25 cellular contexts compared by ENCODE assay signal in the genomic region with DNA sequence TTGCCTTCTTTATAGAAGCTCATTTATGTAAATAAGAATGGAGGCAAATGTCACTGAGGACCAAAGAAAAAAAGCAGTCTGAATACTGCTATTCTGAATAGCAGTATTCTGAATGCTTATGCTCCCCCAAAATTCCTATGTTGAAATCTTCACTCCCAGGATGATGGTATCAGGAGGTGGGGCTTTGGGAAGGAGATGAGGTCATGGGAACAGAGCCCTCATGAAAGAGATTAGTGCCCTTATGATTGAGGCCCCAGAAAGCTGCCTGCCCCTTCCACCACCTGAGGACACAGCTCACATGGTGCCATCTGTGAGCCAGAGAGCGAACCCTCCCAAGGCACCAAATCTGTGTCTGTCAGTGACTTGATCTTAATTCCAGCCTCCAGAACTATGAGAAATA.
"Had no signal": no experiment of that assay in that cellular context is flagged by ENCODE, and none has a peak within 500 bp of the region (broad histone marks: within the 10 kb centered on the region; RNA-seq: fewer than 3 reads in every experiment).

No MANE protein-coding gene starts in this region.

- H3K4me3 ChIP-seq: breast epithelium, colonic mucosa, dorsolateral prefrontal cortex, pancreas, psoas muscle, tibial nerve, uterus had no signal

- H3K4me1 Mint-ChIP-seq: activated T-helper 17 cell treated with anti-CD3 and anti-CD28 coated beads, Interleukin-2, amount 50 U/mL, for 72 hours; stimulated activated naive CD8-positive, alpha-beta T cell treated with anti-CD3 and anti-CD28 coated beads, Interleukin-15, amount 100 ng/mL, for 72 hours; T-cell had no signal

- DNase-seq: activated CD4-positive, alpha-beta T cell treated with anti-CD3 and anti-CD28 coated beads, Interleukin-2, amount 50 U/mL, for 1 hour; activated CD4-positive, CD25-positive, alpha-beta regulatory T cell treated with anti-CD3 and anti-CD28 coated beads, Interleukin-2, amount 50 U/mL, for 72 hours; activated CD8-positive, alpha-beta T cell treated with anti-CD3 and anti-CD28 coated beads, Interleukin-2, amount 10 ng/mL, durations not matched to agents 7 days and 5 days; activated T-cell treated with anti-CD3 and anti-CD28 coated beads, Interleukin-2, amount 50 U/mL, for 1 hour; amniotic stem cell; colonic mucosa; dorsolateral prefrontal cortex; effector memory CD8-positive, alpha-beta T cell; hippocampal formation; left ventricle myocardium superior; mammary epithelial cell; pancreas; psoas muscle; right cardiac atrium; stimulated activated CD4-positive, alpha-beta T cell treated with anti-CD3 and anti-CD28 coated beads, Interleukin-1b, Interleukin-23, amount 100 ng/mL, for 48 hours; stimulated activated naive CD8-positive, alpha-beta T cell treated with anti-CD3 and anti-CD28 coated beads, Interleukin-15, amount 100 ng/mL, for 72 hours; T-cell; uterus; WERI-Rb-1 had no signal

- H3K27me3 ChIP-seq: breast epithelium, colonic mucosa, dorsolateral prefrontal cortex, neutrophil, pancreas, tibial nerve, uterus had no signal

- H3K27ac ChIP-seq: breast epithelium, colonic mucosa, dorsolateral prefrontal cortex, neutrophil, pancreas, psoas muscle, tibial nerve, uterus, WERI-Rb-1 had no signal

- H3K27ac Mint-ChIP-seq: activated CD8-positive, alpha-beta T cell treated with anti-CD3 and anti-CD28 coated beads, Interleukin-2, amount 10 ng/mL, durations not matched to agents 7 days and 5 days; activated naive CD8-positive, alpha-beta T cell; activated T-helper 17 cell treated with anti-CD3 and anti-CD28 coated beads, Interleukin-2, amount 50 U/mL, for 72 hours; natural killer cell treated with Interleukin-12 subunit alpha and Interleukin-12 subunit beta and Interleukin-15 and Interleukin-18, amount 100 ng/mL, for 72 hours; stimulated activated naive CD8-positive, alpha-beta T cell treated with anti-CD3 and anti-CD28 coated beads, Interleukin-15, amount 100 ng/mL, for 72 hours; T-cell had no signal

- H3K4me3 Mint-ChIP-seq: activated CD8-positive, alpha-beta T cell treated with anti-CD3 and anti-CD28 coated beads, Interleukin-2, amount 10 ng/mL, durations not matched to agents 7 days and 5 days; activated naive CD8-positive, alpha-beta T cell; activated T-helper 17 cell treated with anti-CD3 and anti-CD28 coated beads, Interleukin-2, amount 50 U/mL, for 72 hours; effector memory CD8-positive, alpha-beta T cell; natural killer cell treated with Interleukin-12 subunit alpha and Interleukin-12 subunit beta and Interleukin-15 and Interleukin-18, amount 100 ng/mL, for 72 hours; stimulated activated naive CD8-positive, alpha-beta T cell treated with anti-CD3 and anti-CD28 coated beads, Interleukin-15, amount 100 ng/mL, for 72 hours; T-cell had no signal

- H3K9me3 Mint-ChIP-seq: activated T-helper 17 cell treated with anti-CD3 and anti-CD28 coated beads, Interleukin-2, amount 50 U/mL, for 72 hours; effector memory CD8-positive, alpha-beta T cell; natural killer cell treated with Interleukin-12 subunit alpha and Interleukin-12 subunit beta and Interleukin-15 and Interleukin-18, amount 100 ng/mL, for 72 hours; stimulated activated naive CD8-positive, alpha-beta T cell treated with anti-CD3 and anti-CD28 coated beads, Interleukin-15, amount 100 ng/mL, for 72 hours; T-cell had no signal

- H3K4me1 ChIP-seq: breast epithelium, colonic mucosa, pancreas, psoas muscle, tibial nerve, uterus had no signal

- H3K27me3 Mint-ChIP-seq: activated naive CD8-positive, alpha-beta T cell; activated T-helper 17 cell treated with anti-CD3 and anti-CD28 coated beads, Interleukin-2, amount 50 U/mL, for 72 hours; effector memory CD8-positive, alpha-beta T cell; natural killer cell treated with Interleukin-12 subunit alpha and Interleukin-12 subunit beta and Interleukin-15 and Interleukin-18, amount 100 ng/mL, for 72 hours; stimulated activated naive CD8-positive, alpha-beta T cell treated with anti-CD3 and anti-CD28 coated beads, Interleukin-15, amount 100 ng/mL, for 72 hours; T-cell had no signal

- H3K9me3 ChIP-seq: breast epithelium, colonic mucosa, neutrophil, pancreas, psoas muscle, tibial nerve, uterus had no signal
